In genomic region chr6:34239240-34239825, GRCh38 we compare ENCODE assay signal across 10 cellular contexts. TPM values are rescaled to one million over a fixed set of nuclear protein-coding genes. Genes with fewer than 3 reads are reported as not detected.
DNase-seq lines count a peak whose midpoint lies in the region; ATAC-seq and TF ChIP-seq lines count a peak whose summit lies in the region.
"Had no signal": no experiment of that assay in that cellular context is flagged by ENCODE, and none has a peak within 500 bp of the region (broad histone marks: within the 10 kb centered on the region; RNA-seq: fewer than 3 reads in every experiment).

No MANE protein-coding gene starts in this region.

- peaks cover 38% of the 10 kb centered on the region for H3F3A ChIP-seq in GM23248 (ENCODE audit: insufficient read depth)

- H3K27me3 Mint-ChIP-seq in activated B cell treated with CpG ODN at 0.5 μM for 24 hours: no peaks in the 10 kb centered on the region

- H3K9me3 ChIP-seq in GM23248 (ENCODE audit: low read depth): no peaks in the 10 kb centered on the region
- no peaks in the 10 kb centered on the region for H3K9me3 ChIP-seq in iPS-20b (ENCODE audit: insufficient read depth, low read depth, low read length)

- peak overlapping the region; percentile 96 for H3K4me2 ChIP-seq in GM23248 (ENCODE audit: unreplicated experiment)

- H3K79me2 ChIP-seq in ACC112 (ENCODE audit: control insufficient read depth, insufficient read depth, low read length, unreplicated experiment): peaks cover 49% of the 10 kb centered on the region
- H3K79me2 ChIP-seq in GM23248 (ENCODE audit: insufficient read depth): peaks cover 41% of the 10 kb centered on the region

- peak overlapping the region; percentile 87 for H3K27ac Mint-ChIP-seq in activated B cell treated with CpG ODN at 0.5 μM for 24 hours

- peak overlapping the region; percentile 95 for H3K4me3 ChIP-seq in ACC112 (ENCODE audit: low read depth, low read length)
- peak overlapping the region; percentile 97 for H3K4me3 ChIP-seq in GM23248
- H3K4me3 ChIP-seq in iPS-20b (ENCODE audit: low read length): peak overlapping the region; percentile 88

- intact Hi-C loops in activated B cell treated with CpG ODN at 0.5 μM for 24 hours (cut with micrococcal nuclease): loop anchor here (5.0 kb wide), 1 partner anchor 1018 kb away; the partner anchor contains the start of gene ZNF76

- H3K9ac ChIP-seq in GM23248: peak overlapping the region; percentile 88
- peak overlapping the region; percentile 98 for H3K9ac ChIP-seq in iPS-20b (ENCODE audit: low read depth, low read length)

- no peaks in the 10 kb centered on the region for H4K20me1 ChIP-seq in GM23248 (ENCODE audit: insufficient read depth)

- H3K27me3 ChIP-seq in ACC112 (ENCODE audit: insufficient read depth, low read length) (no peaks in the 10 kb centered on the region), GM23248 (replicated peaks; ENCODE audit: insufficient read depth) (no peaks in the 10 kb centered on the region), iPS-20b (ENCODE audit: insufficient read depth, low read length) (no peaks in the 10 kb centered on the region)

- no peak for DNase-seq in GM23248
- no peak for DNase-seq in activated B cell treated with CpG ODN at 0.5 μM for 24 hours
- no peak for DNase-seq in mucosa of gallbladder (ENCODE audit: low spot score)
- DNase-seq in NCI-H774 (lab: John Stamatoyannopoulos, UW): no peak
- no peak for DNase-seq in ureter (ENCODE audit: low spot score)
- DNase-seq in T-helper 9 cell: no peak
- DNase-seq: amniotic stem cell, NCI-H510A treated with DMSO at 0.1 percent for 48 hours had no signal

- H3K4me3 Mint-ChIP-seq in activated B cell treated with CpG ODN at 0.5 μM for 24 hours: peak overlapping the region; percentile 35

- H2AFZ ChIP-seq in ACC112 (ENCODE audit: low read length, unreplicated experiment) (no peak overlapping the region), GM23248 (no peak overlapping the region)

- no peak for ATAC-seq in activated B cell treated with CpG ODN at 0.5 μM for 24 hours (ENCODE audit: low read depth)

- peaks cover 14% of the 10 kb centered on the region; the same call in 1 of the 2 replicates for H3K36me3 ChIP-seq in ACC112 (ENCODE audit: insufficient read depth, low read length)
- peaks cover 6% of the 10 kb centered on the region; the same call in 1 of the 2 replicates for H3K36me3 ChIP-seq in GM23248 (ENCODE audit: low read depth)
- peaks cover 62% of the 10 kb centered on the region for H3K36me3 ChIP-seq in iPS-20b (ENCODE audit: insufficient read depth, low read depth, low read length)

- POLR2A ChIA-PET in activated B cell treated with CpG ODN at 0.5 μM for 24 hours (lab: Charles Lee): interaction anchor here (3.2 kb wide), 1 partner anchor 15 kb away, joined by 297 read pairs; no protein-coding TSS in a partner anchor

- CTCF ChIA-PET in activated B cell treated with CpG ODN at 0.5 μM for 24 hours (lab: Charles Lee): interaction anchor here (1.1 to 1.4 kb wide), 3 partner anchors 43 to 177 kb away, joined by 3 to 5 read pairs (median 3); no protein-coding TSS in a partner anchor

- H3K27ac ChIP-seq in ACC112 (ENCODE audit: low read depth, low read length) (peak overlapping the region; percentile 60), GM23248 (no peak overlapping the region), iPS-20b (ENCODE audit: low read length) (peak overlapping the region; percentile 11)

- no peaks in the 10 kb centered on the region for H3K9me3 Mint-ChIP-seq in activated B cell treated with CpG ODN at 0.5 μM for 24 hours

- H3K4me1 ChIP-seq in ACC112 (ENCODE audit: control insufficient read depth, insufficient read depth, low read length, unreplicated experiment) (peaks cover 61% of the 10 kb centered on the region), GM23248 (ENCODE audit: insufficient read depth) (peaks cover 50% of the 10 kb centered on the region), iPS-20b (ENCODE audit: insufficient read depth, low read length) (peaks cover 37% of the 10 kb centered on the region)

- no peak for TF ChIP-seq CTCF in activated B cell treated with CpG ODN at 0.5 μM for 24 hours (IDR thresholded peaks at IDR 0.05)

- in situ Hi-C loops in GM23248 (cut with MboI): no loop called here

- 89 to 94% methylated on average over 5 of the region's 5 CpGs for WGBS in GM23248 (ENCODE audit: low coverage in 1 of 2, low lambda C conversion rate in 2 of 2, missing lambda C conversion rate in 2 of 2), 2 experiments

- peaks cover 51% of the 10 kb centered on the region for H3K4me1 Mint-ChIP-seq in activated B cell treated with CpG ODN at 0.5 μM for 24 hours

- peaks cover 54% of the 10 kb centered on the region for H3K36me3 Mint-ChIP-seq in activated B cell treated with CpG ODN at 0.5 μM for 24 hours (ENCODE audit: low read depth)

- no peaks in the 10 kb centered on the region for H3K9me2 ChIP-seq in GM23248 (ENCODE audit: insufficient read depth)

RNA-seq across cellular contexts. Expression of gene HMGA1, which starts 2.7 kb away (rescaled TPM):
- total RNA-seq in GM23248 (2014; rRNA removed; shearing (Covaris generic)): 197 and 243 TPM in 2 replicates
- 332 and 351 TPM in 2 replicates for polyA plus RNA-seq in GM23248 (2016; fragmentation: Nextera tagmentation; extraction: Ambion mirVana)
- total RNA-seq in activated B cell treated with CpG ODN at 0.5 μM for 24 hours (186 and 188 TPM in 2 replicates), mucosa of gallbladder (88.6 TPM), ureter (88.0 TPM)

RNA-seq across cellular contexts. Expression of gene SMIM29, which starts 9.5 kb away (rescaled TPM):
- total RNA-seq in GM23248 (2014; rRNA removed; shearing (Covaris generic)): 27.6 and 35.1 TPM in 2 replicates
- polyA plus RNA-seq in GM23248 (2016; fragmentation: Nextera tagmentation; extraction: Ambion mirVana): 55.1 and 58.3 TPM in 2 replicates
- total RNA-seq in activated B cell treated with CpG ODN at 0.5 μM for 24 hours (25.8 and 27.7 TPM in 2 replicates), mucosa of gallbladder (28.9 TPM), ureter (43.2 TPM)
